Comparison of ENCODE assay signal across 8 cellular contexts in the genomic region with DNA sequence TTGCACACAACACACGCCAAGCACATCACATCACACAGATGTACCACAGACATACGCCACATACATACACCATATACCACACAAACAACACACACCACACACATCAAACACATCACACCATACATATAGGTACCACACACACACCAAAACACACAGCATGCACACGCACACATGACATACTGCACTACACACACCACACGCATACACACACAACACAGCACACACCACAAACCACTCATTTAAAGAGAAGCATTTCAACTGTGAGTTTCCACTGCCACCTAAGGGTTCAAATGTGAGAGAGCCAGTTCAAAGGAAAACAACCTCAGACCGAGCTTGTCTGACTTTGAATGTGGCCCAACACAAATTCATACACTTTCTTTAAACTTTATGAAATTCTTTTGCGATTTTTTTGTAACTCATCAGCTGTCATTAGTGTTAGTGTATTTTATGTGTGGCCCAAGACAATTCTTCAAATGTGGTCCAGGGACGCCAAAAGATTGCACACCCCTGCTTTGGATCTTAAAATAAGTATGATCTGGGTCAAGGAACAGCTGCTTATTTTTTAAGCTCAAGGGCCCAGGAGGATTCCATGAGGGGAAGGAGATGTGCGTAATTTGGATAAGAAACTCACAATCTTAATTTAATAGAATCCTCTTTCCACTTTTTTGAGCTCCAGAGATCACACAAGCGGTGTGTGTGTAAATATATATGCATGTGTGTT.
DNase-seq lines count a peak whose midpoint lies in the region; ATAC-seq lines count a peak whose summit lies in the region.

No MANE protein-coding gene starts in this region.

- no peaks in the 10 kb centered on the region for H3K4me1 ChIP-seq in adipocyte (ENCODE audit: control insufficient read depth, insufficient read depth, low read length)

- peak; percentile 37 for DNase-seq in D341Med (ENCODE audit: low spot score)
- DNase-seq in M059J (ENCODE audit: low read depth) = peak; percentile 40
- DNase-seq in adipocyte (ENCODE audit: low read depth) = peak; percentile 6
- DNase-seq in left kidney (ENCODE audit: low read depth, low spot score) = peak; percentile 72
- DNase-seq in activated gamma-delta T cell (lab: John Stamatoyannopoulos, UW) = no peak
- DNase-seq in activated CD4-positive, alpha-beta T cell treated with anti-CD3 and anti-CD28 coated beads, Interleukin-2, amount 50 U/mL, for 1 hour = no peak

- ATAC-seq in GM21619 (IDR thresholded peaks at IDR 0.05; ENCODE audit: unreplicated experiment) = no peak
- ATAC-seq in HG03354 (IDR thresholded peaks at IDR 0.05; ENCODE audit: poor library complexity, severe bottlenecking, unreplicated experiment) = no peak

- H3K9ac ChIP-seq in adipocyte (ENCODE audit: low read length) = no peak overlapping the region

- H3K9me3 ChIP-seq in adipocyte (ENCODE audit: control insufficient read depth, low read length) = no peaks in the 10 kb centered on the region

- peaks cover 25% of the 10 kb centered on the region for H3K27me3 ChIP-seq in adipocyte (replicated peaks; ENCODE audit: control insufficient read depth, insufficient read depth, low read length)

- no peaks in the 10 kb centered on the region for H3K36me3 ChIP-seq in adipocyte (ENCODE audit: control insufficient read depth, insufficient read depth, low read length, severe bottlenecking)

- H3K4me3 ChIP-seq in adipocyte (ENCODE audit: low read length) = no peak overlapping the region

Comparison
In these comparisons a context has a peak if more than half of its experiments do, and no peak if none do; other contexts are left out.
1. DNase-seq: peak in D341Med (single experiment), M059J (single experiment), adipocyte (single experiment) and left kidney (single experiment); none in activated gamma-delta T cell (single experiment) and activated CD4-positive, alpha-beta T cell treated with anti-CD3 and anti-CD28 coated beads, Interleukin-2, amount 50 U/mL, for 1 hour (single experiment).